Comparison of ENCODE assay signal across 8 cellular contexts in genomic region chr3:19146685-19147650, GRCh38. TPM values are rescaled to one million over a fixed set of nuclear protein-coding genes. Genes with fewer than 3 reads are reported as not detected.
DNase-seq lines count a peak whose midpoint lies in the region; ATAC-seq and TF ChIP-seq lines count a peak whose summit lies in the region.

No MANE protein-coding gene starts in this region.

- 1 to 3% methylated on average over 16 to 56 of the region's 60 CpGs for WGBS in transverse colon (ENCODE audit: low coverage in 1 of 2), 2 donors

- intact Hi-C loops in left cardiac atrium (cut with DNase I) = no loop called here
- intact Hi-C loops in transverse colon (cut with DNase I; ENCODE audit: low total_unique reads) = no loop called here

- H3K4me2 ChIP-seq in SU-DHL-6 (ENCODE audit: low read depth, low read length, poor library complexity, severe bottlenecking) (peak overlapping the region; percentile 84), parathyroid adenoma (ENCODE audit: low read length) (peak overlapping the region; percentile 77)

- peak overlapping the region; percentile 30 for H3K9ac ChIP-seq in SU-DHL-6 (ENCODE audit: low read length)
- H3K9ac ChIP-seq in adipocyte (ENCODE audit: low read length) = peak overlapping the region; percentile 1
- H3K9ac ChIP-seq in parathyroid adenoma = peak overlapping the region; percentile 39

- H3K27ac ChIP-seq in SU-DHL-6 (ENCODE audit: low read depth, low read length) (no peak overlapping the region), parathyroid adenoma (peak overlapping the region; percentile 88), transverse colon (peak overlapping the region; percentile 67 to 78 (median 74))

- no peaks in the 10 kb centered on the region for H3K36me3 ChIP-seq in SU-DHL-6 (ENCODE audit: low read length)
- no peaks in the 10 kb centered on the region for H3K36me3 ChIP-seq in adipocyte (ENCODE audit: control insufficient read depth, insufficient read depth, low read length, severe bottlenecking)
- no peaks in the 10 kb centered on the region for H3K36me3 ChIP-seq in parathyroid adenoma (ENCODE audit: control insufficient read depth, insufficient read depth, low read length)
- H3K36me3 ChIP-seq in transverse colon = no peaks in the 10 kb centered on the region

- H3K9me2 ChIP-seq in SU-DHL-6 (replicated peaks; ENCODE audit: insufficient read depth, low read length) = no peaks in the 10 kb centered on the region

- H3K27me3 ChIP-seq in SU-DHL-6 (ENCODE audit: low read length) (no peaks in the 10 kb centered on the region), adipocyte (replicated peaks; ENCODE audit: control insufficient read depth, insufficient read depth, low read length) (peaks cover 16% of the 10 kb centered on the region), parathyroid adenoma (ENCODE audit: control insufficient read depth, insufficient read depth, low read length) (no peaks in the 10 kb centered on the region), transverse colon (peaks cover 30% of the 10 kb centered on the region)

- no peaks in the 10 kb centered on the region for H3K79me2 ChIP-seq in SU-DHL-6 (ENCODE audit: insufficient read depth, low read length)
- H3K79me2 ChIP-seq in parathyroid adenoma = no peaks in the 10 kb centered on the region

- no peaks in the 10 kb centered on the region for H3F3A ChIP-seq in SU-DHL-6 (ENCODE audit: insufficient read depth)

- in situ Hi-C loops in transverse colon (cut with MboI; ENCODE audit: low pct_ligation_motif_present in 1 of 4, low pct_unique_long_range_greater_than_20kb in 1 of 4, low sequenced_read_pairs in 3 of 4) = no loop called here

- H3K4me1 ChIP-seq in adipocyte (ENCODE audit: control insufficient read depth, insufficient read depth, low read length) = peaks cover 9% of the 10 kb centered on the region
- H3K4me1 ChIP-seq in parathyroid adenoma = peaks cover 2% of the 10 kb centered on the region
- H3K4me1 ChIP-seq in transverse colon = peaks cover 0 to 24% (median 14%) of the 10 kb centered on the region in 4 donors

- H3K4me3 ChIP-seq in HFF-Myc (replicated peaks; ENCODE audit: low read depth, low read length) = peak overlapping the region; percentile 51
- H3K4me3 ChIP-seq in SU-DHL-6 (ENCODE audit: insufficient read depth, low read length, poor library complexity, severe bottlenecking) = peak overlapping the region; percentile 60
- H3K4me3 ChIP-seq in adipocyte (ENCODE audit: low read length) = peak overlapping the region; percentile 83
- peak overlapping the region; percentile 76 for H3K4me3 ChIP-seq in parathyroid adenoma (ENCODE audit: low read depth, low read length)
- H3K4me3 ChIP-seq in transverse colon = peak overlapping the region; percentile 47 to 82 (median 65)

- no peaks in the 10 kb centered on the region for H4K20me1 ChIP-seq in SU-DHL-6 (ENCODE audit: low read depth, low read length)

- TF ChIP-seq POLR2A in transverse colon (IDR thresholded peaks at IDR 0.05) = no peak

- H3K9me3 ChIP-seq in SU-DHL-6 (ENCODE audit: insufficient read depth, low read length) (no peaks in the 10 kb centered on the region), adipocyte (ENCODE audit: control insufficient read depth, low read length) (peaks cover 3% of the 10 kb centered on the region), parathyroid adenoma (ENCODE audit: control insufficient read depth, low read length) (no peaks in the 10 kb centered on the region), transverse colon (peaks cover 0 to 4% of the 10 kb centered on the region in 2 donors)

- peak; percentile 88 to 90 for ATAC-seq in left cardiac atrium

- DNase-seq in GM03348 (ENCODE audit: low spot score) (peak; percentile 84), HFF-Myc (ENCODE audit: extremely low read depth, low read depth) (no peak), NCI-H1048 (lab: John Stamatoyannopoulos, UW) (peak; percentile 78), adipocyte (ENCODE audit: low read depth) (peak; percentile 76), left cardiac atrium (peak; percentile 67), transverse colon (peak; percentile 77)

- TF ChIP-seq CTCF in HFF-Myc (IDR thresholded peaks at IDR 0.05; ENCODE audit: low read depth, low read length, missing control alignments) (peak; percentile 13), SU-DHL-6 (IDR thresholded peaks at IDR 0.05; ENCODE audit: insufficient read depth, low read length, poor library complexity, severe bottlenecking) (peak; percentile 11), parathyroid adenoma (IDR thresholded peaks at IDR 0.05) (peak; percentile 42), transverse colon (IDR thresholded peaks at IDR 0.05) (peak; percentile 48 to 69 (median 50))

- H2AFZ ChIP-seq in SU-DHL-6 (ENCODE audit: low read depth, low read length, severe bottlenecking) (peak overlapping the region; percentile 23), parathyroid adenoma (peak overlapping the region; percentile 97)

- no peak for TF ChIP-seq EP300 in transverse colon (IDR thresholded peaks at IDR 0.05; ENCODE audit: low read depth)

RNA-seq across cellular contexts. Expression of gene KCNH8, which starts 1.3 kb away (rescaled TPM):
- total RNA-seq in left cardiac atrium (under 1 TPM; 0.08 to 0.09 TPM), transverse colon (1 to 10 TPM in 1 of 4 donors, under 1 TPM in 2, not detected in 1; 0.55 to 1.1 (median 1.00) TPM)
